In the genomic region with DNA sequence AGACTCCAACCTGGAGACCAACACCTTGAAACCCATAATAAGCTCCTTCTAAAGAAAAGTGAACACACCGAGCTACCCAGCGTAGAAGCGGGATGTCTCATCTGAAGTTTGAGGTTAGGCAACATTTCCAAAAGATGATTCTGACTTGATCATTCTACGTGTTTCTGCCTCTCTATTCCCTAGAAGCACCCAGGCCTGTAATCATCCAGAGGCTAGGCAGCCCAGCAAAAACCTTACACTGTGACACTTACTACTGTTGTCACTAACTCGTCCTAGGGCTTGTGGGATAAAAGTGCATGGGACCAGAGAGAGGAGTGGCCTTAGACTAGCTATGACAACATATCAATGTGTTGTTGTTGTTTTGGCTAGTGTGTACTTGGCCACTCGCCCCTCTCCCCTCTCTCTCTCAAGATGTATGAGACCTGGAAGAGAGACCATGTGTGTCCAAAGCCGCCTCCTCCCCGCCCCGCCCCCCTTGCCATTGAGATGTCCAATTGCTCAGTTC, we compare ENCODE assay signal across 8 cellular contexts. TPM values are rescaled to one million over a fixed set of nuclear protein-coding genes. Genes with fewer than 3 reads are reported as not detected.
DNase-seq lines count a peak whose midpoint lies in the region; ATAC-seq, FAIRE-seq and TF ChIP-seq lines count a peak whose summit lies in the region.

No MANE protein-coding gene starts in this region.

- H3K79me2 ChIP-seq in KMS-11 (ENCODE audit: insufficient read depth, low read depth) (peaks cover 11% of the 10 kb centered on the region; the same call in 1 of the 2 replicates), keratinocyte (ENCODE audit: control insufficient read depth, insufficient read depth, low read length) (no peaks in the 10 kb centered on the region)

- no peaks in the 10 kb centered on the region for H3K9me1 ChIP-seq in keratinocyte (ENCODE audit: control insufficient read depth, extremely low read depth, insufficient read depth, low read length)

- H4K20me1 ChIP-seq in KMS-11 (ENCODE audit: insufficient read depth), result no peaks in the 10 kb centered on the region
- no peaks in the 10 kb centered on the region for H4K20me1 ChIP-seq in keratinocyte (ENCODE audit: control insufficient read depth, extremely low read depth, insufficient read depth, low read length)

- TF ChIP-seq POLR2A in adrenal gland (IDR thresholded peaks at IDR 0.05), result no peak

- H3K27me3 ChIP-seq in KMS-11 (ENCODE audit: insufficient read depth, low read depth) (no peaks in the 10 kb centered on the region), adrenal gland (no peaks in the 10 kb centered on the region), keratinocyte (ENCODE audit: control insufficient read depth, extremely low read depth, insufficient read depth, low read length) (peaks cover 4% of the 10 kb centered on the region)

- DNase-seq in DMS53 (lab: John Stamatoyannopoulos, UW) (peak; percentile 90), adrenal gland (peak; percentile 47 to 82 (median 55)), keratinocyte (ENCODE audit: low read depth, low spot score) (no peak), D721Med (ENCODE audit: insufficient read length, low spot score) (no peak), NCI-H2171 treated with DMSO at 0.1 percent for 48 hours (lab: John Stamatoyannopoulos, UW) (no peak)
- DNase-seq in stimulated activated CD4-positive, alpha-beta T cell treated with anti-CD3 and anti-CD28 coated beads, Interleukin-2, amount 100 ng/mL, for 48 hours, result peak; percentile 37 to 48

- ATAC-seq in GM21825 (IDR thresholded peaks at IDR 0.05; ENCODE audit: unreplicated experiment), result no peak

- peak overlapping the region; percentile 92 for H3K27ac ChIP-seq in KMS-11
- H3K27ac ChIP-seq in adrenal gland, result peak overlapping the region; percentile 87 to 99 (median 95)
- no peak overlapping the region for H3K27ac ChIP-seq in keratinocyte (ENCODE audit: control insufficient read depth, insufficient read depth, low read length)

- peak overlapping the region; percentile 62 for H2AFZ ChIP-seq in KMS-11 (ENCODE audit: low read depth)
- peak overlapping the region; percentile 92 for H2AFZ ChIP-seq in keratinocyte (ENCODE audit: control insufficient read depth, low read length)

- no peak overlapping the region for H3K4me3 ChIP-seq in KMS-11 (IDR thresholded peaks at IDR 0.05; ENCODE audit: insufficient read depth, low read depth, low read length)
- H3K4me3 ChIP-seq in adrenal gland, result peak overlapping the region in 3 of 4 donors; percentile 12 to 96 (median 90)
- H3K4me3 ChIP-seq in keratinocyte (ENCODE audit: control insufficient read depth in 2 of 3, extremely low read depth in 1 of 3, insufficient read depth in 2 of 3, low read depth in 1 of 3, low read length in 3 of 3), result peak overlapping the region; percentile 60 to 84 (median 80)

- H3K9me3 ChIP-seq in adrenal gland (replicated peaks in 1 of 3) (no peaks in the 10 kb centered on the region), keratinocyte (ENCODE audit: control insufficient read depth, low read depth, low read length) (no peaks in the 10 kb centered on the region)

- WGBS in adrenal gland, 4 donors, result 32 to 40% (median 34%) methylated on average over 7 to 9 of the region's 9 CpGs

- H3K4me2 ChIP-seq in KMS-11, result peak overlapping the region; percentile 73
- peak overlapping the region; percentile 85 for H3K4me2 ChIP-seq in keratinocyte (ENCODE audit: control insufficient read depth, extremely low read depth, insufficient read depth, low read depth, low read length)

- H3K36me3 ChIP-seq in KMS-11 (ENCODE audit: insufficient read depth) (peaks cover 6% of the 10 kb centered on the region; the same call in 1 of the 2 replicates), adrenal gland (replicated peaks in 1 of 2) (peaks cover 0 to 21% of the 10 kb centered on the region in 2 donors), keratinocyte (ENCODE audit: control insufficient read depth in 2 of 2, extremely low read depth in 1 of 2, insufficient read depth in 2 of 2, low read length in 2 of 2) (peaks cover 4 to 11% of the 10 kb centered on the region in 2 experiments)

- intact Hi-C loops in adrenal gland (cut with DNase I), result loop anchor here in 1 of 2 donors (10.0 kb wide), 1 partner anchor 251 kb away; the partner anchor contains the start of gene EPB41L3

- dilution Hi-C loops in keratinocyte (cut with MboI; ENCODE audit: extremely low pct_ligation_motif_present, low sequenced_read_pairs), result no loop called here

- H3K4me1 ChIP-seq in KMS-11 (ENCODE audit: low read depth, poor library complexity, severe bottlenecking) (peaks cover 16% of the 10 kb centered on the region), adrenal gland (replicated peaks in 1 of 2) (peaks cover 0 to 19% of the 10 kb centered on the region in 2 donors), keratinocyte (ENCODE audit: control insufficient read depth, extremely low read depth, insufficient read depth, low read length) (peaks cover 3% of the 10 kb centered on the region)

- FAIRE-seq in keratinocyte (lab: Jason Lieb, UNC) (no peak), D721Med (lab: Jason Lieb, UNC) (no peak)

- H3K9ac ChIP-seq in KMS-11 (peak overlapping the region; percentile 85), keratinocyte (ENCODE audit: control insufficient read depth, extremely low read depth, insufficient read depth, low read length) (peak overlapping the region; percentile 78)

- no peak for TF ChIP-seq CTCF in KMS-11 (conservative IDR thresholded peaks at IDR 0.05; ENCODE audit: low read depth, low read length)
- TF ChIP-seq CTCF in adrenal gland (IDR thresholded peaks at IDR 0.05), result no peak
- TF ChIP-seq CTCF in keratinocyte (optimal IDR thresholded peaks at IDR 0.05 in 1 of 3, IDR thresholded peaks at IDR 0.05 in 1 of 3, conservative IDR thresholded peaks at IDR 0.05 in 1 of 3; ENCODE audit: extremely low read depth in 1 of 3, insufficient read depth in 2 of 3, low read length in 3 of 3), result no peak
- no peak for TF ChIP-seq CTCF in D721Med (IDR thresholded peaks at IDR 0.05; ENCODE audit: insufficient read depth, missing control alignments)

RNA-seq across cellular contexts. Expression of gene ZBTB14, which starts 1.4 kb away (rescaled TPM):
- 10 to 100 TPM in 5 of 8 donors, 1 to 10 TPM in 3; 5.9 to 16.4 (median 10.6) TPM for total RNA-seq in adrenal gland
- 10 to 100 TPM in 1 of 3 donors, 1 to 10 TPM in 2; 6.0 to 14.7 (median 6.9) TPM for polyA plus RNA-seq in adrenal gland
- polyA plus RNA-seq in keratinocyte, result 5.4 to 9.1 TPM (median 6.8 TPM) in 3 replicates
- 3.9 TPM for polyA plus RNA-seq in keratinocyte (2011; ENCODE audit: low read depth)
- 3.5 and 5.6 TPM in 2 replicates for polyA plus RNA-seq in keratinocyte (2011; cell fraction: cytosol; rRNA removed)
- polyA plus RNA-seq in keratinocyte (2011; cell fraction: nucleus; rRNA removed), result 8.2 and 11.7 TPM in 2 replicates
- polyA plus RNA-seq in keratinocyte (2012; ENCODE audit: low replicate concordance), result 3.2 and 3.9 TPM in 2 replicates
- polyA minus RNA-seq in keratinocyte, result 1.6 to 5.7 TPM (median 3.1 TPM) in 3 replicates
- polyA minus RNA-seq in keratinocyte (2011; cell fraction: cytosol; rRNA and poly(A)+ RNA removed), result 3.5 TPM
- polyA minus RNA-seq in keratinocyte (2011; cell fraction: nucleus; rRNA and poly(A)+ RNA removed), result 3.0 and 5.2 TPM in 2 replicates

Comparison
In these comparisons a context has a peak if more than half of its experiments do, and no peak if none do; other contexts are left out.
1. DNase-seq: peak in DMS53 (single experiment), adrenal gland (7 of 7) and stimulated activated CD4-positive, alpha-beta T cell treated with anti-CD3 and anti-CD28 coated beads, Interleukin-2, amount 100 ng/mL, for 48 hours (2 of 2); none in keratinocyte (single experiment), D721Med (single experiment) and NCI-H2171 treated with DMSO at 0.1 percent for 48 hours (single experiment).